In the genomic region with DNA sequence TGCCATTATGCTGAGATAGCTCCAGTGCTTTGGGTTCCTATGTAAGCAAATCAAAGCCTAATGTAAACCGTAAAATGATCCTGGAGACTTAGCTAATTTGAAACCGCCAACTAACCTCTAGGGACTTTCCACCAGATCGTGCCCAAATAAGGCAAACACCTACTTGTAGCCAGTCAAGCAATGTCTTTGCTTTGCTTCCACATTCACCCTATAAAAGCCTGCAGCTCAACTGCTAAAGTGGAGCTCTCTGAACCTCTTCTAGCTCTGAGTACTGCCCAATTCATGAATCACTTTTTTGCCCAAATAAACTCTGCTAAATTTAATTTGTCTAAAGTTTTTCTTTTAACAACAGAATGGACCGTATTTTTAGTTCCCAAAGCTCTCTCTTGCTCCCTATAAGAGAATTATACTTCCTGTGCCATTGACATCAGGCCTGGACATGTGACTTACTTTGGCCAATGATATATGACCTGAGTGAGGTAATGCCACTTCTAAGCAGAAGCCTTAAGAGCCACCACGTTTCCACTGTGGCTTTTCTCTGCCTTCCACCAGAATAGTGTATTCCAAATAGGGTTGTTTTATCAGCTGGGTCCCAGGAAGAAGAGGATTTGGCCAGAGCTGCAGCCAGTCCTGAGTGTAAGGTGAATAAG, we compare ENCODE assay signal across 28 cellular contexts. TPM values are rescaled to one million over a fixed set of nuclear protein-coding genes. Genes with fewer than 3 reads are reported as not detected.
DNase-seq lines count a peak whose midpoint lies in the region; ATAC-seq, FAIRE-seq and TF ChIP-seq lines count a peak whose summit lies in the region.
"Had no signal": no experiment of that assay in that cellular context is flagged by ENCODE, and none has a peak within 500 bp of the region (broad histone marks: within the 10 kb centered on the region; RNA-seq: fewer than 3 reads in every experiment).

No MANE protein-coding gene starts in this region.

- H3K9ac ChIP-seq in Karpas-422 (ENCODE audit: low read length) (no peak overlapping the region), K562 (ENCODE audit: insufficient read depth in 1 of 2, low read depth in 2 of 2, low read length in 2 of 2) (no peak overlapping the region)
- H3K9ac ChIP-seq: BLaER1 treated with 17β-estradiol and CSF1 and Interleukin-3, amounts not matched to agents 10 nM and 100 nM had no signal

- H3K27me3 ChIP-seq in Karpas-422 (ENCODE audit: low read length) (0 out of 2 replicates have a peak, but pooled peaks cover under 1% of the 10 kb centered on the region), K562 (ENCODE audit: control insufficient read depth in 2 of 2, insufficient read depth in 2 of 2, low read length in 2 of 2) (peaks cover 0 to under 1% of the 10 kb centered on the region in 2 experiments; a peak in 1 of 5 replicates), dorsolateral prefrontal cortex (no peaks in the 10 kb centered on the region)
- H3K27me3 ChIP-seq: BLaER1 treated with 17β-estradiol and CSF1 and Interleukin-3, amounts not matched to agents 10 nM and 100 nM; brain microvascular endothelial cell; sigmoid colon; thyroid gland had no signal

- TF ChIP-seq CTCF in A549 (IDR thresholded peaks at IDR 0.05) (no peak), K562 (IDR thresholded peaks at IDR 0.05 in 2 of 3, conservative IDR thresholded peaks at IDR 0.05 in 1 of 3; ENCODE audit: insufficient read depth in 2 of 3, low read depth in 1 of 3, low read length in 3 of 3) (no peak), dorsolateral prefrontal cortex (IDR thresholded peaks at IDR 0.05 in 54 of 56, conservative IDR thresholded peaks at IDR 0.05 in 2 of 56; ENCODE audit: low read depth in 1 of 56, partially characterized antibody in 56 of 56) (no peak)

- DNase-seq in A549 (ENCODE audit: low read depth in 1 of 2, low spot score in 1 of 2) (no peak), DMS53 (lab: John Stamatoyannopoulos, UW) (peak; percentile 67), Karpas-422 (peak; percentile 60), K562 (ENCODE audit: extremely low read depth in 1 of 4, low spot score in 3 of 4) (peak in 1 of 4 experiments; percentile 10), NCI-H82 (lab: John Stamatoyannopoulos, UW) (no peak), dorsolateral prefrontal cortex (no peak), hepatic stellate cell (ENCODE audit: low spot score) (no peak)
- DNase-seq: activated CD4-positive, alpha-beta T cell treated with anti-CD3 and anti-CD28 coated beads, Interleukin-2, amount 50 U/mL, for 48 hours; amygdala; brain microvascular endothelial cell; DMS79; H7; hypothalamus; immature natural killer cell; left colon; mammary epithelial cell; NCI-H1048; NCI-H524 treated with DMSO at 0.1 percent for 48 hours; psoas muscle; Right ventricle myocardium superior; sigmoid colon; stimulated activated CD4-positive, alpha-beta T cell treated with anti-CD3 and anti-CD28 coated beads, Interleukin-4, amount 100 ng/mL, for 1 hour; thyroid gland had no signal

- no peaks in the 10 kb centered on the region for H3K36me3 ChIP-seq in Karpas-422 (ENCODE audit: insufficient read depth, low read length)
- no peaks in the 10 kb centered on the region for H3K36me3 ChIP-seq in K562 (ENCODE audit: control insufficient read depth, insufficient read depth, low read length)
- H3K36me3 ChIP-seq: BLaER1 treated with 17β-estradiol and CSF1 and Interleukin-3, amounts not matched to agents 10 nM and 100 nM; brain microvascular endothelial cell; sigmoid colon; thyroid gland had no signal

- BruUV-seq in K562 (replicated peaks; lab: Mats Ljungman, UMichigan) = no TSS peak

- intact Hi-C loops in K562 (cut with micrococcal nuclease) (no loop called here), dorsolateral prefrontal cortex (cut with DNase I) (no loop called here)

- H3K27ac ChIP-seq in A549 (no peak overlapping the region), Karpas-422 (ENCODE audit: low read length) (no peak overlapping the region), K562 (ENCODE audit: extremely low read depth, low read depth, low read length) (no peak overlapping the region), dorsolateral prefrontal cortex (no peak overlapping the region)
- H3K27ac ChIP-seq: BLaER1 treated with 17β-estradiol and CSF1 and Interleukin-3, amounts not matched to agents 10 nM and 100 nM; brain microvascular endothelial cell; HL-60; psoas muscle; sigmoid colon; thyroid gland had no signal

- H3K4me3 ChIP-seq in A549 = no peak overlapping the region
- H3K4me3 ChIP-seq in Karpas-422 (ENCODE audit: low read length) = no peak overlapping the region
- H3K4me3 ChIP-seq in K562 = no peak overlapping the region
- H3K4me3 ChIP-seq in dorsolateral prefrontal cortex = no peak overlapping the region
- H3K4me3 ChIP-seq: BLaER1 treated with 17β-estradiol and CSF1 and Interleukin-3, amounts not matched to agents 10 nM and 100 nM; psoas muscle; sigmoid colon; thyroid gland had no signal

- CTCF ChIA-PET in A549 (lab: Yijun Ruan, JAX) = interaction anchor here (0.5 to 2.6 kb wide), 4 partner anchors 25 to 143 kb away, joined by 3 to 8 read pairs (median 4); no protein-coding TSS in a partner anchor
- CTCF ChIA-PET in K562 (lab: Yijun Ruan, JAX; ENCODE audit: low intra/inter-chr PET ratio) = no interaction called here

- H3K4me2 ChIP-seq in A549 (no peak overlapping the region), Karpas-422 (ENCODE audit: low read depth, low read length, poor library complexity, severe bottlenecking) (no peak overlapping the region), K562 (ENCODE audit: insufficient read depth, low read length) (no peak overlapping the region)
- H3K4me2 ChIP-seq: BLaER1 treated with 17β-estradiol and CSF1 and Interleukin-3, amounts not matched to agents 10 nM and 100 nM had no signal

- ATAC-seq in A549 = no peak
- no peak for ATAC-seq in K562
- ATAC-seq: left colon; natural killer cell treated with Interleukin-12 subunit alpha and Interleukin-12 subunit beta and Interleukin-15 and Interleukin-18, amount 100 ng/mL, for 72 hours; psoas muscle; SK-N-SH treated with all-trans-retinoic acid at 6 μM for 48 hours had no signal

- H2AFZ ChIP-seq in Karpas-422 (ENCODE audit: low read length) (no peak overlapping the region), K562 (ENCODE audit: low read depth, low read length) (no peak overlapping the region)

- no peaks in the 10 kb centered on the region for H3K4me1 ChIP-seq in A549
- peaks cover 24% of the 10 kb centered on the region for H3K4me1 ChIP-seq in Karpas-422 (ENCODE audit: low read length)
- H3K4me1 ChIP-seq in K562 (replicated peaks in 1 of 2; ENCODE audit: control insufficient read depth in 2 of 2, insufficient read depth in 2 of 2, low read length in 2 of 2) = peaks cover 0 to 21% of the 10 kb centered on the region in 2 experiments; a peak in 2 of 5 replicates
- H3K4me1 ChIP-seq: psoas muscle, sigmoid colon, thyroid gland had no signal

- H3K9me2 ChIP-seq in Karpas-422 (replicated peaks; ENCODE audit: insufficient read depth, low read length) = no peaks in the 10 kb centered on the region

- no peaks in the 10 kb centered on the region for H4K20me1 ChIP-seq in Karpas-422 (ENCODE audit: insufficient read depth, low read depth, low read length)
- no peaks in the 10 kb centered on the region for H4K20me1 ChIP-seq in K562 (replicated peaks; ENCODE audit: control insufficient read depth, insufficient read depth, low read length)
- H4K20me1 ChIP-seq: BLaER1 treated with 17β-estradiol and CSF1 and Interleukin-3, amounts not matched to agents 10 nM and 100 nM had no signal

- 16% methylated on average over 5 of the region's 5 CpGs for WGBS in A549 (ENCODE audit: missing lambda C conversion rate)
- 34% methylated on average over 5 of the region's 5 CpGs for WGBS in K562 (ENCODE audit: insufficient coverage, low coverage, missing lambda C conversion rate)

- H3K9me3 ChIP-seq in A549 (peaks cover 7% of the 10 kb centered on the region), Karpas-422 (ENCODE audit: low read length) (no peaks in the 10 kb centered on the region), K562 (replicated peaks; ENCODE audit: control insufficient read depth, insufficient read depth, low read depth, low read length) (peaks cover 2% of the 10 kb centered on the region; the same call in 1 of the 2 replicates)
- H3K9me3 ChIP-seq: psoas muscle, thyroid gland had no signal

- no peaks in the 10 kb centered on the region for H3K79me2 ChIP-seq in Karpas-422 (ENCODE audit: low read length)
- no peaks in the 10 kb centered on the region for H3K79me2 ChIP-seq in K562 (ENCODE audit: control insufficient read depth, insufficient read depth, low read length)

- H3K9me1 ChIP-seq in K562 (ENCODE audit: control insufficient read depth, insufficient read depth, low read length) = no peaks in the 10 kb centered on the region

- TF ChIP-seq EP300 in A549 (IDR thresholded peaks at IDR 0.05) = no peak
- no peak for TF ChIP-seq EP300 in K562 (IDR thresholded peaks at IDR 0.05; ENCODE audit: low read length)

- TF ChIP-seq RAD21 in A549 (conservative IDR thresholded peaks at IDR 0.05 in 1 of 2, IDR thresholded peaks at IDR 0.05 in 1 of 2) (no peak), K562 (CRISPR knock-in tag; conservative IDR thresholded peaks at IDR 0.05 in 1 of 2, IDR thresholded peaks at IDR 0.05 in 1 of 2) (no peak)

- in situ Hi-C loops in K562 (cut with MboI) = no loop called here

- POLR2A ChIA-PET in A549 (lab: Yijun Ruan, JAX) (no interaction called here), K562 (lab: Yijun Ruan, JAX) (no interaction called here)

- no peak for TF ChIP-seq POLR2A in A549 (IDR thresholded peaks at IDR 0.05; ENCODE audit: low read length)
- TF ChIP-seq POLR2A in K562 (conservative IDR thresholded peaks at IDR 0.05) = no peak

- FAIRE-seq in A549 (lab: Jason Lieb, UNC) (peak; percentile 49), K562 (lab: Jason Lieb, UNC) (no peak)
- FAIRE-seq: G401.6 had no signal

RNA-seq across cellular contexts. Expression of gene PSMF1, which starts 34.8 kb away (rescaled TPM):
- polyA plus RNA-seq in A549 (2011; rRNA removed) (157 and 168 TPM in 2 replicates), A549 (2017; fragmentation: RNase III; extraction: RNeasy Plus Mini Kit Qiagen cat#74134 plus additional on column Dnase treatment) (123 to 145 TPM (median 134 TPM) in 3 replicates), K562 (2011; rRNA removed) (33.2 and 77.8 TPM in 2 replicates), K562 (2014; fragmentation: Illumina TruSeq; extraction: Trizol) (126 and 192 TPM in 2 replicates), K562 (2014; fragmentation: Nextera tagmentation; extraction: Ambion mirVana) (10 to 100 TPM in 1 of 2 experiments, 1 to 10 TPM in 1; 8.5 to 21.3 TPM), K562 (2014; rRNA removed) (18.0 and 20.6 TPM in 2 replicates)
- polyA plus RNA-seq in A549 (2012; cell fraction: cytosol; rRNA removed) = 124 and 139 TPM in 2 replicates
- polyA plus RNA-seq in A549 (2012; cell fraction: nucleus; rRNA removed) = 226 and 864 TPM in 2 replicates
- 147 and 156 TPM in 2 replicates for polyA minus RNA-seq in A549 (2011; rRNA and poly(A)+ RNA removed)
- 26.3 and 39.1 TPM in 2 replicates for total RNA-seq in Karpas-422 (2014; rRNA removed; shearing (Covaris generic); ENCODE audit: low replicate concordance)
- 34.5 and 43.5 TPM in 2 replicates for total RNA-seq in K562 (2011; cell fraction: chromatin; rRNA removed; ENCODE audit: low replicate concordance)
- total RNA-seq in K562 (2011; cell fraction: nucleolus; rRNA removed) = 10.7 and 12.6 TPM in 2 replicates
- total RNA-seq in K562 (2011; cell fraction: nucleoplasm; rRNA removed) = 16.1 and 23.6 TPM in 2 replicates
- total RNA-seq in K562 (2014; rRNA removed) (17.9 and 26.5 TPM in 2 replicates), K562 (2014; rRNA removed; fragmentation: Illumina TruSeq; extraction: Trizol) (34.1 and 35.8 TPM in 2 replicates), K562 (2015; rRNA removed; fragmentation: Illumina TruSeq; extraction: Trizol) (29.4 and 33.8 TPM in 2 replicates), K562 (2021) (136 and 138 TPM in 2 replicates), dorsolateral prefrontal cortex (100 to 1,000 TPM in 110 of 120 experiments, 10 to 100 TPM in 10; 72.6 to 177 (median 122) TPM)
- polyA plus RNA-seq in K562 (2011; cell fraction: cytosol; rRNA removed) = 60.7 and 112 TPM in 2 replicates
- polyA plus RNA-seq in K562 (2011; cell fraction: nucleus; rRNA removed) = 39.7 and 54.7 TPM in 2 replicates
- polyA plus RNA-seq in K562 (2012) = 102 and 110 TPM in 2 replicates
- 45.5 and 84.9 TPM in 2 replicates for polyA minus RNA-seq in K562 (2011; rRNA and poly(A)+ RNA removed)
- polyA minus RNA-seq in K562 (2011; cell fraction: cytosol; rRNA and poly(A)+ RNA removed) = 30.9 and 37.4 TPM in 2 replicates
- 11.4 and 23.4 TPM in 2 replicates for polyA minus RNA-seq in K562 (2011; cell fraction: nucleus; rRNA and poly(A)+ RNA removed)

Comparison
In these comparisons a context has a peak if more than half of its experiments do, and no peak if none do; other contexts are left out.
1. DNase-seq: peak in DMS53 (single experiment) and Karpas-422 (single experiment); none in A549 (0 of 2), NCI-H82 (single experiment), dorsolateral prefrontal cortex (0 of 10) and hepatic stellate cell (single experiment).
2. Of the 35 proteins assayed by ChIP-seq in both K562 and A549: peak only in K562: none; only in A549: none; in both: USF2; in neither: 34.